Comparison of ENCODE assay signal across 1 cellular context in the genomic region with DNA sequence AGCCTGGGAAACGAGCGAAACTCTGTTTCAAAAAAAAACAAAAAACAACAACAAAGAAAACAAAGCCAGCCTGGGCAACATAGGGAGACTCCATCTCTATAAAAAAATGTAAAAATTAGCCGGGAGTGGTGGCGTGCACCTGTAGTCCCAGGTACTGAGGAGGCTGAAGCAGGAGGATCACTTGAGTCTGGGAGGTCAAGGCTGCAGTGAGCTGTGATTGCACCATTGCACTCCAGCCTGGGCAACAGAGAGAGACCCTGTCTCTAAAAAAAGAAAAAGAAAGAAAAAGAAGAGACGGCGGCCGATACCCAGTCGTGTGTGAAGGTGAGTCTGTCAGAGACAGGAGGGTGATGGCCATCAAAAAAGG.
TF ChIP-seq lines count a peak whose summit lies in the region.

No MANE protein-coding gene starts in this region.

TF ChIP-seq in HEK293, 187 proteins besides CTCF, POLR2A, EP300 and RAD21:
- TF ChIP-seq ZNF121 (tag by site-specific recombination; IDR thresholded peaks at IDR 0.05): peak; percentile 84
TF ChIP-seq in HEK293: peak in this region for 1; not testable (repeated sequence) for 186.
